Comparison of ENCODE assay signal across 12 cellular contexts in genomic region chr7:66631471-66631870, GRCh38. TPM values are rescaled to one million over a fixed set of nuclear protein-coding genes. Genes with fewer than 3 reads are reported as not detected.
DNase-seq lines count a peak whose midpoint lies in the region; ATAC-seq and TF ChIP-seq lines count a peak whose summit lies in the region.
"Had no signal": no experiment of that assay in that cellular context is flagged by ENCODE, and none has a peak within 500 bp of the region (broad histone marks: within the 10 kb centered on the region; RNA-seq: fewer than 3 reads in every experiment).

No MANE protein-coding gene starts in this region.

- POLR2A ChIA-PET in activated CD8-positive, alpha-beta T cell treated with anti-CD3 and anti-CD28 coated beads, Interleukin-2, amount 10 ng/mL, durations not matched to agents 7 days and 5 days (lab: Charles Lee), result interaction anchor here (1.5 to 1.6 kb wide), 2 partner anchors 22 to 50 kb away, joined by 5 to 8 read pairs; no protein-coding TSS in a partner anchor
- POLR2A ChIA-PET in naive thymus-derived CD8-positive, alpha-beta T cell (lab: Charles Lee), result interaction anchor here (0.7 to 2.5 kb wide), 11 partner anchors 9 to 1155 kb away, joined by 3 to 19 read pairs (median 4); partner anchors contain the start of gene RABGEF1

- H3K4me3 ChIP-seq in DOHH2 (ENCODE audit: low read length) (peak overlapping the region; percentile 82), tibial artery (no peak overlapping the region)

- H3K27ac Mint-ChIP-seq in activated CD8-positive, alpha-beta T cell treated with anti-CD3 and anti-CD28 coated beads, Interleukin-2, amount 10 ng/mL, durations not matched to agents 7 days and 5 days, result peak overlapping the region; percentile 88
- peak overlapping the region; percentile 65 to 93 (median 80) for H3K27ac Mint-ChIP-seq in naive thymus-derived CD8-positive, alpha-beta T cell
- H3K27ac Mint-ChIP-seq in progenitor cell of endocrine pancreas (no peak overlapping the region), chondrocyte (ENCODE audit: unreplicated experiment) (no peak overlapping the region)

- peaks cover 50% of the 10 kb centered on the region for H3F3A ChIP-seq in DOHH2 (ENCODE audit: control insufficient read depth, insufficient read depth)

- intact Hi-C loops in tibial artery (cut with DNase I; ENCODE audit: low total_unique reads), result no loop called here

- peaks cover 3% of the 10 kb centered on the region for H3K27me3 Mint-ChIP-seq in activated CD8-positive, alpha-beta T cell treated with anti-CD3 and anti-CD28 coated beads, Interleukin-2, amount 10 ng/mL, durations not matched to agents 7 days and 5 days (ENCODE audit: low read depth)
- H3K27me3 Mint-ChIP-seq in naive thymus-derived CD8-positive, alpha-beta T cell, result no peaks in the 10 kb centered on the region
- peaks cover 6% of the 10 kb centered on the region for H3K27me3 Mint-ChIP-seq in progenitor cell of endocrine pancreas
- no peaks in the 10 kb centered on the region for H3K27me3 Mint-ChIP-seq in chondrocyte (ENCODE audit: low read depth)

- ATAC-seq in activated CD8-positive, alpha-beta T cell treated with anti-CD3 and anti-CD28 coated beads, Interleukin-2, amount 10 ng/mL, durations not matched to agents 7 days and 5 days, result no peak
- no peak for ATAC-seq in naive thymus-derived CD8-positive, alpha-beta T cell
- ATAC-seq: right cardiac atrium had no signal

- H3K36me3 Mint-ChIP-seq in activated CD8-positive, alpha-beta T cell treated with anti-CD3 and anti-CD28 coated beads, Interleukin-2, amount 10 ng/mL, durations not matched to agents 7 days and 5 days (ENCODE audit: low read depth), result peaks cover 34% of the 10 kb centered on the region
- peaks cover 0 to 37% (median 0%) of the 10 kb centered on the region in 3 donors for H3K36me3 Mint-ChIP-seq in naive thymus-derived CD8-positive, alpha-beta T cell
- H3K36me3 Mint-ChIP-seq in progenitor cell of endocrine pancreas (ENCODE audit: insufficient read depth), result peaks cover 4% of the 10 kb centered on the region
- peaks cover 11% of the 10 kb centered on the region for H3K36me3 Mint-ChIP-seq in chondrocyte (ENCODE audit: low read depth)

- H3K9me3 Mint-ChIP-seq in activated CD8-positive, alpha-beta T cell treated with anti-CD3 and anti-CD28 coated beads, Interleukin-2, amount 10 ng/mL, durations not matched to agents 7 days and 5 days (ENCODE audit: insufficient read depth), result no peaks in the 10 kb centered on the region
- H3K9me3 Mint-ChIP-seq in naive thymus-derived CD8-positive, alpha-beta T cell, result no peaks in the 10 kb centered on the region
- H3K9me3 Mint-ChIP-seq in progenitor cell of endocrine pancreas (ENCODE audit: low read depth) (no peaks in the 10 kb centered on the region), chondrocyte (ENCODE audit: low read depth) (no peaks in the 10 kb centered on the region)

- peaks cover 84% of the 10 kb centered on the region for H3K4me1 ChIP-seq in DOHH2 (ENCODE audit: control insufficient read depth, low read length)
- peaks cover 0 to 25% (median 13%) of the 10 kb centered on the region in 4 donors for H3K4me1 ChIP-seq in tibial artery

- H3K4me2 ChIP-seq in DOHH2 (ENCODE audit: low read length), result peak overlapping the region; percentile 94

- peak overlapping the region; percentile 64 for H3K27ac ChIP-seq in DOHH2 (ENCODE audit: low read depth, low read length)
- H3K27ac ChIP-seq in tibial artery, result peak overlapping the region in 1 of 2 donors; percentile 90
- H3K27ac ChIP-seq: VCaP had no signal

- no peaks in the 10 kb centered on the region for H3K9me3 ChIP-seq in DOHH2 (ENCODE audit: control insufficient read depth, insufficient read depth, low read length)
- no peaks in the 10 kb centered on the region for H3K9me3 ChIP-seq in tibial artery

- TF ChIP-seq CTCF in DOHH2 (IDR thresholded peaks at IDR 0.05; ENCODE audit: low read depth, low read length, poor library complexity, severe bottlenecking) (no peak), progenitor cell of endocrine pancreas (IDR thresholded peaks at IDR 0.05; ENCODE audit: unreplicated experiment) (no peak), chondrocyte (IDR thresholded peaks at IDR 0.05) (no peak), tibial artery (IDR thresholded peaks at IDR 0.05) (no peak)

- CTCF ChIA-PET in activated CD8-positive, alpha-beta T cell treated with anti-CD3 and anti-CD28 coated beads, Interleukin-2, amount 10 ng/mL, durations not matched to agents 7 days and 5 days (lab: Charles Lee), result interaction anchor here (1.1 kb wide), 1 partner anchor 57 kb away, joined by 3 read pairs; no protein-coding TSS in a partner anchor

- no peaks in the 10 kb centered on the region for H3K9me2 ChIP-seq in DOHH2 (replicated peaks; ENCODE audit: control insufficient read depth, low read length)

- peaks cover 41% of the 10 kb centered on the region for H3K79me2 ChIP-seq in DOHH2 (ENCODE audit: control insufficient read depth, low read length)

- peak overlapping the region; percentile 64 for H3K4me3 Mint-ChIP-seq in activated CD8-positive, alpha-beta T cell treated with anti-CD3 and anti-CD28 coated beads, Interleukin-2, amount 10 ng/mL, durations not matched to agents 7 days and 5 days
- H3K4me3 Mint-ChIP-seq in naive thymus-derived CD8-positive, alpha-beta T cell, result peak overlapping the region; percentile 60 to 89 (median 76)
- H3K4me3 Mint-ChIP-seq in progenitor cell of endocrine pancreas (ENCODE audit: low read depth), result no peak overlapping the region
- H3K4me3 Mint-ChIP-seq in chondrocyte (ENCODE audit: unreplicated experiment), result no peak overlapping the region

- H3K27me3 ChIP-seq in DOHH2 (ENCODE audit: control insufficient read depth, low read length) (no peaks in the 10 kb centered on the region), tibial artery (no peaks in the 10 kb centered on the region)

- H3K36me3 ChIP-seq in DOHH2 (ENCODE audit: control insufficient read depth, low read length), result peaks cover 22% of the 10 kb centered on the region
- H3K36me3 ChIP-seq in tibial artery, result peaks cover 14 to 23% (median 19%) of the 10 kb centered on the region in 3 donors

- peaks cover 58% of the 10 kb centered on the region for H3K4me1 Mint-ChIP-seq in activated CD8-positive, alpha-beta T cell treated with anti-CD3 and anti-CD28 coated beads, Interleukin-2, amount 10 ng/mL, durations not matched to agents 7 days and 5 days (ENCODE audit: low read depth)
- H3K4me1 Mint-ChIP-seq in naive thymus-derived CD8-positive, alpha-beta T cell, result peaks cover 26 to 58% (median 52%) of the 10 kb centered on the region in 4 donors
- peaks cover 4% of the 10 kb centered on the region for H3K4me1 Mint-ChIP-seq in progenitor cell of endocrine pancreas (ENCODE audit: low read depth)
- H3K4me1 Mint-ChIP-seq in chondrocyte (ENCODE audit: low read depth), result peaks cover 29% of the 10 kb centered on the region

- no peaks in the 10 kb centered on the region for H4K20me1 ChIP-seq in DOHH2 (ENCODE audit: control insufficient read depth, insufficient read depth, low read depth, low read length)

- DNase-seq in MV-4-11 (lab: John Stamatoyannopoulos, UW) (peak; percentile 95), progenitor cell of endocrine pancreas (ENCODE audit: low spot score, unreplicated experiment) (no peak), hepatic stellate cell (ENCODE audit: low spot score) (no peak), chondrocyte (ENCODE audit: low spot score) (no peak), tibial artery (no peak)
- peak; percentile 36 for DNase-seq in activated CD8-positive, alpha-beta T cell treated with anti-CD3 and anti-CD28 coated beads, Interleukin-2, amount 10 ng/mL, durations not matched to agents 7 days and 5 days
- peak in 4 of 10 donors; percentile 9 to 60 (median 53) for DNase-seq in naive thymus-derived CD8-positive, alpha-beta T cell
- DNase-seq: anterior cingulate cortex, NCI-H1694 treated with DMSO at 0.1 percent for 48 hours, right cardiac atrium had no signal

RNA-seq across cellular contexts. Expression of gene KCTD7, which starts 2.8 kb away (rescaled TPM):
- 10 to 100 TPM; 31.1 to 32.6 TPM for total RNA-seq in activated CD8-positive, alpha-beta T cell treated with anti-CD3 and anti-CD28 coated beads, Interleukin-2, amount 10 ng/mL, durations not matched to agents 7 days and 5 days
- 10 to 100 TPM; 35.8 to 37.0 TPM for total RNA-seq in naive thymus-derived CD8-positive, alpha-beta T cell
- 10 to 100 TPM; 11.0 to 14.5 (median 11.9) TPM for polyA plus RNA-seq in naive thymus-derived CD8-positive, alpha-beta T cell
- total RNA-seq in progenitor cell of endocrine pancreas (8.5 and 12.3 TPM in 2 replicates), chondrocyte (16.4 to 22.6 TPM (median 21.5 TPM) in 3 replicates)

Comparison
In these comparisons a context has a peak if more than half of its experiments do, and no peak if none do; other contexts are left out.
1. DNase-seq: peak in MV-4-11 (single experiment) and activated CD8-positive, alpha-beta T cell treated with anti-CD3 and anti-CD28 coated beads, Interleukin-2, amount 10 ng/mL, durations not matched to agents 7 days and 5 days (single experiment); none in progenitor cell of endocrine pancreas (single experiment), hepatic stellate cell (single experiment), chondrocyte (single experiment) and tibial artery (0 of 2).
2. H3K27ac Mint-ChIP-seq: peak in activated CD8-positive, alpha-beta T cell treated with anti-CD3 and anti-CD28 coated beads, Interleukin-2, amount 10 ng/mL, durations not matched to agents 7 days and 5 days (single experiment) and naive thymus-derived CD8-positive, alpha-beta T cell (10 of 10); none in progenitor cell of endocrine pancreas (single experiment) and chondrocyte (single experiment).
3. H3K4me3 Mint-ChIP-seq: peak in activated CD8-positive, alpha-beta T cell treated with anti-CD3 and anti-CD28 coated beads, Interleukin-2, amount 10 ng/mL, durations not matched to agents 7 days and 5 days (single experiment) and naive thymus-derived CD8-positive, alpha-beta T cell (10 of 10); none in progenitor cell of endocrine pancreas (single experiment) and chondrocyte (single experiment).